Comparison of ENCODE assay signal across 8 cellular contexts in genomic region chr6:5398530-5398929, GRCh38.
DNase-seq lines count a peak whose midpoint lies in the region; ATAC-seq and TF ChIP-seq lines count a peak whose summit lies in the region.

No MANE protein-coding gene starts in this region.

- H3K9ac ChIP-seq in neural progenitor cell: no peak overlapping the region

- POLR2A ChIA-PET in activated CD4-positive, alpha-beta T cell treated with anti-CD3 and anti-CD28 coated beads, Interleukin-2, amount 10 ng/mL, durations not matched to agents 7 days and 5 days (lab: Charles Lee): no interaction called here
- POLR2A ChIA-PET in PC-9 (lab: Charles Lee; ENCODE audit: unreplicated experiment): no interaction called here

- H3K36me3 ChIP-seq in PC-9 (ENCODE audit: low read depth) (no peaks in the 10 kb centered on the region), neural progenitor cell (peaks cover 7% of the 10 kb centered on the region)

- H3K9me3 ChIP-seq in PC-9 (ENCODE audit: insufficient read depth, low read depth) (no peaks in the 10 kb centered on the region), neural progenitor cell (ENCODE audit: low read depth) (peaks cover 6% of the 10 kb centered on the region)

- H3K79me2 ChIP-seq in PC-9 (ENCODE audit: low read depth) (no peaks in the 10 kb centered on the region), neural progenitor cell (ENCODE audit: low read depth) (no peaks in the 10 kb centered on the region)

- H2AFZ ChIP-seq in PC-9 (no peak overlapping the region), neural progenitor cell (replicated peaks) (no peak overlapping the region)

- no peak overlapping the region for H3K4me3 ChIP-seq in PC-9
- H3K4me3 ChIP-seq in neural progenitor cell: no peak overlapping the region

- peaks cover 3% of the 10 kb centered on the region for H3K4me1 Mint-ChIP-seq in activated CD4-positive, alpha-beta T cell treated with anti-CD3 and anti-CD28 coated beads, Interleukin-2, amount 10 ng/mL, durations not matched to agents 7 days and 5 days
- H3K4me1 Mint-ChIP-seq in neural progenitor cell: no peaks in the 10 kb centered on the region

- no peak overlapping the region for H3K4me2 ChIP-seq in PC-9
- H3K4me2 ChIP-seq in neural progenitor cell: no peak overlapping the region

- no peak overlapping the region for H3K4me3 Mint-ChIP-seq in activated CD4-positive, alpha-beta T cell treated with anti-CD3 and anti-CD28 coated beads, Interleukin-2, amount 10 ng/mL, durations not matched to agents 7 days and 5 days
- H3K4me3 Mint-ChIP-seq in neural progenitor cell: no peak overlapping the region

- H4K20me1 ChIP-seq in PC-9 (ENCODE audit: insufficient read depth): no peaks in the 10 kb centered on the region; the same call in 1 of the 2 replicates
- no peaks in the 10 kb centered on the region for H4K20me1 ChIP-seq in neural progenitor cell (ENCODE audit: low read depth)

- no peaks in the 10 kb centered on the region for H3K36me3 Mint-ChIP-seq in activated CD4-positive, alpha-beta T cell treated with anti-CD3 and anti-CD28 coated beads, Interleukin-2, amount 10 ng/mL, durations not matched to agents 7 days and 5 days (ENCODE audit: low read depth)
- H3K36me3 Mint-ChIP-seq in neural progenitor cell: peaks cover 3% of the 10 kb centered on the region

- intact Hi-C loops in PC-9 (cut with micrococcal nuclease; ENCODE audit: unreplicated experiment): no loop called here

- H3K4me1 ChIP-seq in PC-9 (replicated peaks; ENCODE audit: insufficient read depth) (no peaks in the 10 kb centered on the region), neural progenitor cell (peaks cover 11% of the 10 kb centered on the region)

- H3K27me3 Mint-ChIP-seq in activated CD4-positive, alpha-beta T cell treated with anti-CD3 and anti-CD28 coated beads, Interleukin-2, amount 10 ng/mL, durations not matched to agents 7 days and 5 days: no peaks in the 10 kb centered on the region
- no peaks in the 10 kb centered on the region for H3K27me3 Mint-ChIP-seq in neural progenitor cell (ENCODE audit: insufficient read depth, low read depth)

- DNase-seq in activated CD4-positive, alpha-beta T cell treated with anti-CD3 and anti-CD28 coated beads, Interleukin-2, amount 10 ng/mL, durations not matched to agents 7 days and 5 days: peak; percentile 26
- no peak for DNase-seq in activated CD4-positive, alpha-beta T cell treated with anti-CD3 and anti-CD28 coated beads for 4 hours
- DNase-seq in PC-9 (peak in 1 of 2 experiments; percentile 49), dedifferentiated amniotic fluid mesenchymal stem cell (ENCODE audit: extremely low spot score) (peak; percentile 36), neural progenitor cell (ENCODE audit: low spot score) (peak; percentile 47), DMS153 treated with DMSO at 0.1 percent for 48 hours (lab: John Stamatoyannopoulos, UW; ENCODE audit: unreplicated experiment) (no peak)

- peak; percentile 58 for TF ChIP-seq CTCF in PC-9 (conservative IDR thresholded peaks at IDR 0.05)
- peak; percentile 64 for TF ChIP-seq CTCF in neural progenitor cell (IDR thresholded peaks at IDR 0.05)

- no peaks in the 10 kb centered on the region for H3K9me3 Mint-ChIP-seq in activated CD4-positive, alpha-beta T cell treated with anti-CD3 and anti-CD28 coated beads, Interleukin-2, amount 10 ng/mL, durations not matched to agents 7 days and 5 days
- H3K9me3 Mint-ChIP-seq in neural progenitor cell: peaks cover 5% of the 10 kb centered on the region

- H3K27ac ChIP-seq in PC-9: no peak overlapping the region
- no peak overlapping the region for H3K27ac ChIP-seq in neural progenitor cell

- ATAC-seq in HG03442 (IDR thresholded peaks at IDR 0.05; ENCODE audit: unreplicated experiment): peak; percentile 52
- ATAC-seq in HG02571 (IDR thresholded peaks at IDR 0.05; ENCODE audit: unreplicated experiment): no peak

- BruUV-seq in PC-9 (replicated peaks; lab: Mats Ljungman, UMichigan): no TSS peak

- CTCF ChIA-PET in activated CD4-positive, alpha-beta T cell treated with anti-CD3 and anti-CD28 coated beads, Interleukin-2, amount 10 ng/mL, durations not matched to agents 7 days and 5 days (lab: Charles Lee): interaction anchor here (0.7 to 1.0 kb wide), 3 partner anchors 14 to 1148 kb away, joined by 3 read pairs; no protein-coding TSS in a partner anchor
- CTCF ChIA-PET in PC-9 (lab: Charles Lee): interaction anchor here (0.6 to 1.0 kb wide), 3 partner anchors 56 to 1377 kb away, joined by 3 to 4 read pairs (median 4); no protein-coding TSS in a partner anchor

- H3F3A ChIP-seq in PC-9 (ENCODE audit: insufficient read depth, low read depth) (no peaks in the 10 kb centered on the region), neural progenitor cell (ENCODE audit: low read depth) (peaks cover 8% of the 10 kb centered on the region)

- H3K27me3 ChIP-seq in PC-9 (ENCODE audit: insufficient read depth, low read depth) (no peaks in the 10 kb centered on the region), neural progenitor cell (no peaks in the 10 kb centered on the region)

- no peak overlapping the region for H3K27ac Mint-ChIP-seq in activated CD4-positive, alpha-beta T cell treated with anti-CD3 and anti-CD28 coated beads, Interleukin-2, amount 10 ng/mL, durations not matched to agents 7 days and 5 days
- no peak overlapping the region for H3K27ac Mint-ChIP-seq in neural progenitor cell

- no peaks in the 10 kb centered on the region for H3K9me2 ChIP-seq in PC-9 (ENCODE audit: insufficient read depth)

Comparison
In these comparisons a context has a peak if more than half of its experiments do, and no peak if none do; other contexts are left out.
1. DNase-seq: peak in activated CD4-positive, alpha-beta T cell treated with anti-CD3 and anti-CD28 coated beads, Interleukin-2, amount 10 ng/mL, durations not matched to agents 7 days and 5 days (single experiment), dedifferentiated amniotic fluid mesenchymal stem cell (single experiment) and neural progenitor cell (single experiment); none in activated CD4-positive, alpha-beta T cell treated with anti-CD3 and anti-CD28 coated beads for 4 hours (0 of 2) and DMS153 treated with DMSO at 0.1 percent for 48 hours (single experiment).